Comparison of ENCODE assay signal across 30 cellular contexts in genomic region chr5:167064199-167064811, GRCh38.
DNase-seq lines count a peak whose midpoint lies in the region; ATAC-seq, FAIRE-seq and TF ChIP-seq lines count a peak whose summit lies in the region.
"Had no signal": no experiment of that assay in that cellular context is flagged by ENCODE, and none has a peak within 500 bp of the region (broad histone marks: within the 10 kb centered on the region; RNA-seq: fewer than 3 reads in every experiment).

No MANE protein-coding gene starts in this region.

- no peak overlapping the region for H2BK15ac ChIP-seq in H9 (ENCODE audit: low read depth, low read length)
- no peak overlapping the region for H2BK15ac ChIP-seq in H1 (ENCODE audit: low read length)

- H3T11ph ChIP-seq in H9 (ENCODE audit: low read length): no peak overlapping the region

- no peak overlapping the region for H2AFZ ChIP-seq in H9 (ENCODE audit: low read length)
- H2AFZ ChIP-seq in H1 (ENCODE audit: low read length): no peak overlapping the region

- H3K4me1 ChIP-seq in H9 (ENCODE audit: insufficient read depth, low read length): no peaks in the 10 kb centered on the region
- H3K4me1 ChIP-seq in H1 (replicated peaks in 1 of 4; ENCODE audit: control insufficient read depth in 3 of 4, insufficient read depth in 4 of 4, low read length in 3 of 4): peaks cover 0 to 5% (median 3%) of the 10 kb centered on the region in 4 experiments; a peak in 4 of 7 replicates
- H3K4me1 ChIP-seq: colonic mucosa, Peyer's patch, prostate gland, testis, vagina had no signal

- no peak for DNase-seq in H9
- DNase-seq in NCI-H82 (lab: John Stamatoyannopoulos, UW): peak; percentile 90
- no peak for DNase-seq in H1 (ENCODE audit: low read depth in 1 of 2, low spot score in 2 of 2)
- DNase-seq in posterior cingulate gyrus: peak in 6 of 10 donors; percentile 11 to 81 (median 47)
- DNase-seq in HTR-8/SVneo (ENCODE audit: insufficient read length, low spot score): no peak
- DNase-seq in NCI-H345 treated with DMSO at 0.1 percent for 48 hours (lab: John Stamatoyannopoulos, UW; ENCODE audit: unreplicated experiment): no peak
- DNase-seq in NCI-H2081 (lab: John Stamatoyannopoulos, UW): no peak
- DNase-seq: activated CD4-positive, alpha-beta memory T cell treated with anti-CD3 and anti-CD28 coated beads for 36 hours; activated CD8-positive, alpha-beta memory T cell treated with anti-CD3 and anti-CD28 coated beads, Interleukin-2, amount 50 U/mL, for 48 hours; colonic mucosa; effector memory CD4-positive, alpha-beta T cell; head of caudate nucleus; KG1; left cardiac atrium; MG63; NCI-H1417 treated with DMSO at 0.1 percent for 48 hours; Peyer's patch; SIG-M5; stimulated activated naive CD4-positive, alpha-beta T cell treated with Interleukin-2 at 50 U/mL for 16 hours; T-helper 1 cell; testis had no signal

- H4K8ac ChIP-seq in H9 (replicated peaks; ENCODE audit: insufficient read length, low read depth, low read length) (no peak overlapping the region), H1 (ENCODE audit: extremely low read depth, insufficient read depth, low read length) (no peak overlapping the region)

- no peaks in the 10 kb centered on the region for H3K36me3 Mint-ChIP-seq in H9 (ENCODE audit: insufficient read depth in 1 of 3, low read depth in 3 of 3)
- H3K36me3 Mint-ChIP-seq: activated CD4-positive, alpha-beta memory T cell treated with anti-CD3 and anti-CD28 coated beads for 36 hours; activated naive CD4-positive, alpha-beta T cell treated with anti-CD3 and anti-CD28 coated beads, Interleukin-2, amount 50 U/mL, for 24 hours; CD14-positive monocyte had no signal

- TF ChIP-seq POLR2A in H1 (IDR thresholded peaks at IDR 0.05; ENCODE audit: control extremely low read depth in 1 of 2, low read depth in 2 of 2, low read length in 2 of 2): no peak

- intact Hi-C loops in posterior cingulate gyrus (cut with DNase I): no loop called here

- peak overlapping the region in 2 of 3 experiments; percentile 86 to 87; a peak in 4 of 7 replicates for H3K27ac Mint-ChIP-seq in H9
- H3K27ac Mint-ChIP-seq: activated CD4-positive, alpha-beta memory T cell treated with anti-CD3 and anti-CD28 coated beads for 36 hours; activated naive CD4-positive, alpha-beta T cell treated with anti-CD3 and anti-CD28 coated beads, Interleukin-2, amount 50 U/mL, for 24 hours; activated T-helper 17 cell treated with anti-CD3 and anti-CD28 coated beads, Interleukin-2, amount 50 U/mL, for 72 hours; CD14-positive monocyte had no signal

- H2AK5ac ChIP-seq in H9 (ENCODE audit: insufficient read length, low read length) (no peak overlapping the region), H1 (ENCODE audit: low read depth, low read length) (no peak overlapping the region)

- no peak overlapping the region for H3K4ac ChIP-seq in H9 (ENCODE audit: low read depth, low read length)
- H3K4ac ChIP-seq in H1 (replicated peaks; ENCODE audit: insufficient read length, low read depth, low read length): no peak overlapping the region

- H3K14ac ChIP-seq in H9 (ENCODE audit: insufficient read depth, low read length): no peak overlapping the region
- H3K14ac ChIP-seq in H1 (ENCODE audit: insufficient read length): no peak overlapping the region

- H3K79me2 ChIP-seq in H9 (ENCODE audit: insufficient read depth, low read length): no peaks in the 10 kb centered on the region
- no peaks in the 10 kb centered on the region for H3K79me2 ChIP-seq in H1 (ENCODE audit: control insufficient read depth in 1 of 2, insufficient read depth in 2 of 2, low read length in 2 of 2)

- H4K5ac ChIP-seq in H9 (ENCODE audit: insufficient read length, low read depth, low read length) (no peak overlapping the region), H1 (ENCODE audit: insufficient read length, low read depth, low read length) (no peak overlapping the region)

- H3K4me1 Mint-ChIP-seq in H9: peaks cover 24 to 27% of the 10 kb centered on the region in 2 experiments
- H3K4me1 Mint-ChIP-seq: activated naive CD4-positive, alpha-beta T cell treated with anti-CD3 and anti-CD28 coated beads, Interleukin-2, amount 50 U/mL, for 24 hours; activated T-helper 17 cell treated with anti-CD3 and anti-CD28 coated beads, Interleukin-2, amount 50 U/mL, for 72 hours; CD14-positive monocyte had no signal

- H3K23me2 ChIP-seq in H9 (ENCODE audit: insufficient read length, low read depth, low read length, poor library complexity, severe bottlenecking) (no peaks in the 10 kb centered on the region), H1 (ENCODE audit: low read depth, low read length) (no peaks in the 10 kb centered on the region)

- TF ChIP-seq EP300 in H1 (IDR thresholded peaks at IDR 0.05; ENCODE audit: borderline replicate concordance in 1 of 2, low read depth in 2 of 2, low read length in 2 of 2): no peak

- no peaks in the 10 kb centered on the region for H3K9me3 Mint-ChIP-seq in H9
- H3K9me3 Mint-ChIP-seq: activated naive CD4-positive, alpha-beta T cell treated with anti-CD3 and anti-CD28 coated beads, Interleukin-2, amount 50 U/mL, for 24 hours had no signal

- no peak overlapping the region for H3K56ac ChIP-seq in H9 (ENCODE audit: insufficient read length, low read depth, low read length)
- H3K56ac ChIP-seq in H1 (replicated peaks; ENCODE audit: insufficient read length, low read depth, low read length): no peak overlapping the region

- H3K27ac ChIP-seq in H9 (ENCODE audit: insufficient read length, low read depth, low read length) (no peak overlapping the region), H1 (ENCODE audit: low read depth, low read length) (no peak overlapping the region)
- H3K27ac ChIP-seq: colonic mucosa, Peyer's patch, prostate gland, testis, vagina had no signal

- H3K4me2 ChIP-seq in H9 (ENCODE audit: insufficient read depth, insufficient read length, low read length) (no peak overlapping the region), H1 (ENCODE audit: insufficient read depth in 1 of 2, low read depth in 2 of 2, low read length in 2 of 2) (no peak overlapping the region; a peak in 1 of 4 replicates)

- no peaks in the 10 kb centered on the region for H3K27me3 Mint-ChIP-seq in H9 (ENCODE audit: low read depth)
- H3K27me3 Mint-ChIP-seq: activated CD4-positive, alpha-beta memory T cell treated with anti-CD3 and anti-CD28 coated beads for 36 hours; activated naive CD4-positive, alpha-beta T cell treated with anti-CD3 and anti-CD28 coated beads, Interleukin-2, amount 50 U/mL, for 24 hours; activated T-helper 17 cell treated with anti-CD3 and anti-CD28 coated beads, Interleukin-2, amount 50 U/mL, for 72 hours had no signal

- H3K79me1 ChIP-seq in H9 (ENCODE audit: insufficient read depth, low read depth, low read length, poor library complexity, severe bottlenecking) (no peaks in the 10 kb centered on the region), H1 (ENCODE audit: low read depth, low read length) (no peaks in the 10 kb centered on the region)

- H2BK5ac ChIP-seq in H9 (ENCODE audit: insufficient read length, low read length) (no peak overlapping the region), H1 (ENCODE audit: low read depth, low read length) (no peak overlapping the region)

- no peak overlapping the region for H3K9ac ChIP-seq in H9 (ENCODE audit: extremely low read depth, insufficient read length, low read length)
- H3K9ac ChIP-seq in H1 (replicated peaks in 1 of 4; ENCODE audit: extremely low read depth in 1 of 4, low read depth in 3 of 4, low read length in 3 of 4): no peak overlapping the region

- ATAC-seq in GM18502 (IDR thresholded peaks at IDR 0.05; ENCODE audit: poor library complexity, unreplicated experiment): no peak
- ATAC-seq: activated CD4-positive, CD25-positive, alpha-beta regulatory T cell treated with anti-CD3 and anti-CD28 coated beads, Interleukin-2, amount 50 U/mL, for 24 hours; activated T-helper 17 cell treated with anti-CD3 and anti-CD28 coated beads, Interleukin-2, amount 50 U/mL, for 72 hours; left cardiac atrium had no signal

- CTCF ChIA-PET in H1 (lab: Charles Lee; ENCODE audit: partially characterized antibody): interaction anchor here (1.2 kb wide), 1 partner anchor 14 kb away, joined by 6 read pairs; no protein-coding TSS in a partner anchor

- no peak for FAIRE-seq in H1 (lab: Jason Lieb, UNC)
- FAIRE-seq in HTR-8/SVneo (lab: Jason Lieb, UNC): no peak
- FAIRE-seq: bronchial epithelial cell, H54 had no signal

- H3K9me3 ChIP-seq in H9 (ENCODE audit: control insufficient read depth, low read depth, low read length): no peaks in the 10 kb centered on the region
- H3K9me3 ChIP-seq in H1 (ENCODE audit: insufficient read depth in 2 of 2, low read depth in 1 of 2, low read length in 1 of 2): no peaks in the 10 kb centered on the region
- H3K9me3 ChIP-seq: colonic mucosa, MG63, prostate gland, testis, vagina had no signal

- no CpG with 5 or more reads among the region's 13 CpGs for WGBS in H9 (ENCODE audit: extremely low coverage, insufficient read length, low lambda C conversion rate)
- WGBS in H1 (ENCODE audit: extremely low coverage in 1 of 2, insufficient coverage in 1 of 2, insufficient read length in 1 of 2, insufficient replicate concordance in 2 of 2, low coverage in 1 of 2, low lambda C conversion rate in 2 of 2, missing lambda C conversion rate in 1 of 2), 2 experiments: 79% methylated on average over 13 of the region's 13 CpGs; no CpG with 5 or more reads in 1 of the 2 experiments

- no peak overlapping the region for H3K18ac ChIP-seq in H9 (ENCODE audit: insufficient read length, low read depth, low read length)
- no peak overlapping the region for H3K18ac ChIP-seq in H1 (ENCODE audit: extremely low read depth, low read length)

- H4K91ac ChIP-seq in H9 (ENCODE audit: insufficient read length, low read depth, low read length) (no peak overlapping the region), H1 (replicated peaks; ENCODE audit: insufficient read length, low read length) (no peak overlapping the region)

- H3K23ac ChIP-seq in H9 (ENCODE audit: insufficient read length, low read depth, low read length) (no peak overlapping the region), H1 (ENCODE audit: insufficient read length) (no peak overlapping the region)

- H3K27me3 ChIP-seq in H9 (ENCODE audit: insufficient read depth, low read length): no peaks in the 10 kb centered on the region
- no peaks in the 10 kb centered on the region for H3K27me3 ChIP-seq in H1 (replicated peaks in 1 of 4; ENCODE audit: control insufficient read depth in 3 of 4, extremely low read depth in 1 of 4, insufficient read depth in 3 of 4, low read length in 3 of 4)
- H3K27me3 ChIP-seq: colonic mucosa, Peyer's patch, testis, vagina had no signal

- H3K36me3 ChIP-seq in H1 (ENCODE audit: control insufficient read depth in 2 of 4, insufficient read depth in 4 of 4, low read length in 3 of 4): no peaks in the 10 kb centered on the region
- H3K36me3 ChIP-seq: colonic mucosa, MG63, Peyer's patch, prostate gland, vagina had no signal

- H3K4me3 Mint-ChIP-seq in H9: peak overlapping the region in 1 of 2 experiments; percentile 17; a peak in 2 of 5 replicates
- H3K4me3 Mint-ChIP-seq: activated CD4-positive, alpha-beta memory T cell treated with anti-CD3 and anti-CD28 coated beads for 36 hours; activated naive CD4-positive, alpha-beta T cell treated with anti-CD3 and anti-CD28 coated beads, Interleukin-2, amount 50 U/mL, for 24 hours; activated T-helper 17 cell treated with anti-CD3 and anti-CD28 coated beads, Interleukin-2, amount 50 U/mL, for 72 hours; CD14-positive monocyte had no signal

- H4K20me1 ChIP-seq in H9 (ENCODE audit: control insufficient read depth, insufficient read depth, insufficient read length): no peaks in the 10 kb centered on the region
- no peaks in the 10 kb centered on the region for H4K20me1 ChIP-seq in H1 (replicated peaks in 1 of 2; ENCODE audit: control insufficient read depth in 1 of 2, insufficient read depth in 2 of 2, low read length in 2 of 2)

- H2BK120ac ChIP-seq in H9 (ENCODE audit: low read depth, low read length, poor library complexity, severe bottlenecking) (no peak overlapping the region), H1 (replicated peaks; ENCODE audit: low read depth, low read length) (no peak overlapping the region)

- no peak overlapping the region for H3K4me3 ChIP-seq in H1 (ENCODE audit: extremely low read depth in 1 of 4, insufficient read depth in 2 of 4, low read depth in 3 of 4, low read length in 4 of 4)
- H3K4me3 ChIP-seq: colonic mucosa, MG63, Peyer's patch, prostate gland, testis, vagina had no signal

- POLR2A ChIA-PET in H1 (lab: Charles Lee; ENCODE audit: partially characterized antibody): no interaction called here

- H2BK20ac ChIP-seq in H9 (ENCODE audit: low read depth, low read length, poor library complexity, severe bottlenecking): no peak overlapping the region
- no peak overlapping the region for H2BK20ac ChIP-seq in H1 (ENCODE audit: low read length)

- TF ChIP-seq RAD21 in H1 (IDR thresholded peaks at IDR 0.05 in 1 of 2, conservative IDR thresholded peaks at IDR 0.05 in 1 of 2; ENCODE audit: low read depth in 2 of 2, low read length in 2 of 2): no peak

- H2BK12ac ChIP-seq in H9 (ENCODE audit: insufficient read length, low read depth, low read length) (no peak overlapping the region), H1 (ENCODE audit: low read depth, low read length) (no peak overlapping the region)

- no peak for TF ChIP-seq CTCF in H9 (conservative IDR thresholded peaks at IDR 0.05)
- no peak for TF ChIP-seq CTCF in H1 (IDR thresholded peaks at IDR 0.05; ENCODE audit: control extremely low read depth in 1 of 3, insufficient read depth in 1 of 3, low read depth in 1 of 3, low read length in 3 of 3)

Comparison
In these comparisons a context has a peak if more than half of its experiments do, and no peak if none do; other contexts are left out.
1. DNase-seq: peak in NCI-H82 (single experiment) and posterior cingulate gyrus (6 of 10); none in H9 (single experiment), H1 (0 of 2), HTR-8/SVneo (single experiment), NCI-H345 treated with DMSO at 0.1 percent for 48 hours (single experiment) and NCI-H2081 (0 of 2).